Comparison of ENCODE assay signal across 9 cellular contexts in genomic region chr22:31952459-31952858, GRCh38. TPM values are rescaled to one million over a fixed set of nuclear protein-coding genes. Genes with fewer than 3 reads are reported as not detected.
DNase-seq lines count a peak whose midpoint lies in the region; ATAC-seq and TF ChIP-seq lines count a peak whose summit lies in the region.
"Had no signal": no experiment of that assay in that cellular context is flagged by ENCODE, and none has a peak within 500 bp of the region (broad histone marks: within the 10 kb centered on the region; RNA-seq: fewer than 3 reads in every experiment).

No MANE protein-coding gene starts in this region.

- TF ChIP-seq CTCF in fibroblast of villous mesenchyme (IDR thresholded peaks at IDR 0.05; ENCODE audit: insufficient read depth, low read depth, low read length) (no peak), WERI-Rb-1 (IDR thresholded peaks at IDR 0.05; ENCODE audit: low read depth, low read length) (no peak)

- peaks cover 82% of the 10 kb centered on the region for H3K4me1 Mint-ChIP-seq in activated CD4-positive, alpha-beta memory T cell treated with anti-CD3 and anti-CD28 coated beads, Interleukin-2, amount 10 ng/mL, durations not matched to agents 7 days and 5 days

- H3K4me1 ChIP-seq in skeletal muscle satellite cell (ENCODE audit: control insufficient read depth, insufficient read depth, low read length), result peaks cover 53% of the 10 kb centered on the region

- POLR2A ChIA-PET in activated CD4-positive, alpha-beta memory T cell treated with anti-CD3 and anti-CD28 coated beads, Interleukin-2, amount 10 ng/mL, durations not matched to agents 7 days and 5 days (lab: Charles Lee), result interaction anchor here (1.4 kb wide), 2 partner anchors 8 to 287 kb away, joined by 3 read pairs; partner anchors contain the start of gene YWHAH

- H3K9me3 ChIP-seq in skeletal muscle satellite cell (replicated peaks; ENCODE audit: low read length), result no peaks in the 10 kb centered on the region
- H3K9me3 ChIP-seq in WERI-Rb-1 (ENCODE audit: severe bottlenecking), result no peaks in the 10 kb centered on the region
- H3K9me3 ChIP-seq: Peyer's patch had no signal

- CTCF ChIA-PET in activated CD4-positive, alpha-beta memory T cell treated with anti-CD3 and anti-CD28 coated beads, Interleukin-2, amount 10 ng/mL, durations not matched to agents 7 days and 5 days (lab: Charles Lee), result interaction anchor here (1.9 to 2.1 kb wide), 2 partner anchors 18 to 287 kb away, joined by 6 to 10 read pairs; no protein-coding TSS in a partner anchor

- no peaks in the 10 kb centered on the region for H3K27me3 Mint-ChIP-seq in activated CD4-positive, alpha-beta memory T cell treated with anti-CD3 and anti-CD28 coated beads, Interleukin-2, amount 10 ng/mL, durations not matched to agents 7 days and 5 days

- peak overlapping the region; percentile 70 for H3K4me2 ChIP-seq in skeletal muscle satellite cell (ENCODE audit: low read length)

- H3K4me3 ChIP-seq in fibroblast of villous mesenchyme (ENCODE audit: low read depth, low read length) (no peak overlapping the region), skeletal muscle satellite cell (ENCODE audit: low read length) (peak overlapping the region; percentile 36), WERI-Rb-1 (ENCODE audit: low read depth, low read length) (no peak overlapping the region)
- H3K4me3 ChIP-seq: Peyer's patch had no signal

- peaks cover 47% of the 10 kb centered on the region for H3K36me3 ChIP-seq in skeletal muscle satellite cell (ENCODE audit: insufficient read depth, low read length)
- peaks cover 84% of the 10 kb centered on the region for H3K36me3 ChIP-seq in WERI-Rb-1

- peak overlapping the region; percentile 59 for H3K9ac ChIP-seq in skeletal muscle satellite cell (ENCODE audit: low read depth, low read length)

- no peaks in the 10 kb centered on the region for H3K27me3 ChIP-seq in skeletal muscle satellite cell (ENCODE audit: control insufficient read depth, insufficient read depth, low read length)
- H3K27me3 ChIP-seq in WERI-Rb-1 (ENCODE audit: insufficient read depth, low read depth, severe bottlenecking), result no peaks in the 10 kb centered on the region
- H3K27me3 ChIP-seq: Peyer's patch had no signal

- no peak overlapping the region for H3K27ac ChIP-seq in WERI-Rb-1

- H3K27ac Mint-ChIP-seq in activated CD4-positive, alpha-beta memory T cell treated with anti-CD3 and anti-CD28 coated beads, Interleukin-2, amount 10 ng/mL, durations not matched to agents 7 days and 5 days, result peak overlapping the region; percentile 55

- no peak overlapping the region for H3K4me3 Mint-ChIP-seq in activated CD4-positive, alpha-beta memory T cell treated with anti-CD3 and anti-CD28 coated beads, Interleukin-2, amount 10 ng/mL, durations not matched to agents 7 days and 5 days

- peak; percentile 91 for DNase-seq in ELR (ENCODE audit: low read depth)
- DNase-seq in activated CD4-positive, alpha-beta memory T cell treated with anti-CD3 and anti-CD28 coated beads, Interleukin-2, amount 10 ng/mL, durations not matched to agents 7 days and 5 days, result no peak
- peak; percentile 91 for DNase-seq in fibroblast of villous mesenchyme (ENCODE audit: low read depth)
- DNase-seq in iPS-NIHi7 (ENCODE audit: extremely low spot score), result no peak
- DNase-seq in WERI-Rb-1, result no peak
- DNase-seq: Peyer's patch had no signal

- peaks cover 85% of the 10 kb centered on the region for H3K36me3 Mint-ChIP-seq in activated CD4-positive, alpha-beta memory T cell treated with anti-CD3 and anti-CD28 coated beads, Interleukin-2, amount 10 ng/mL, durations not matched to agents 7 days and 5 days (ENCODE audit: low read depth)

- ATAC-seq in GM19467 (IDR thresholded peaks at IDR 0.05; ENCODE audit: unreplicated experiment) (no peak), HG02885 (IDR thresholded peaks at IDR 0.05; ENCODE audit: poor library complexity, unreplicated experiment) (no peak)

- no peaks in the 10 kb centered on the region for H3K9me3 Mint-ChIP-seq in activated CD4-positive, alpha-beta memory T cell treated with anti-CD3 and anti-CD28 coated beads, Interleukin-2, amount 10 ng/mL, durations not matched to agents 7 days and 5 days

RNA-seq across cellular contexts. Expression of gene YWHAH, which starts 8.1 kb away (rescaled TPM):
- total RNA-seq in activated CD4-positive, alpha-beta memory T cell treated with anti-CD3 and anti-CD28 coated beads, Interleukin-2, amount 10 ng/mL, durations not matched to agents 7 days and 5 days, result 100 to 1,000 TPM; 203 to 211 TPM
- total RNA-seq in fibroblast of villous mesenchyme, result 131 and 140 TPM in 2 replicates
- total RNA-seq in skeletal muscle satellite cell (2012; rRNA removed), result 81.9 and 90.4 TPM in 2 replicates

Comparison
In these comparisons a context has a peak if more than half of its experiments do, and no peak if none do; other contexts are left out.
1. DNase-seq: peak in ELR (single experiment) and fibroblast of villous mesenchyme (single experiment); none in activated CD4-positive, alpha-beta memory T cell treated with anti-CD3 and anti-CD28 coated beads, Interleukin-2, amount 10 ng/mL, durations not matched to agents 7 days and 5 days (single experiment), iPS-NIHi7 (single experiment) and WERI-Rb-1 (single experiment).